8 cellular contexts compared by ENCODE assay signal in the genomic region with DNA sequence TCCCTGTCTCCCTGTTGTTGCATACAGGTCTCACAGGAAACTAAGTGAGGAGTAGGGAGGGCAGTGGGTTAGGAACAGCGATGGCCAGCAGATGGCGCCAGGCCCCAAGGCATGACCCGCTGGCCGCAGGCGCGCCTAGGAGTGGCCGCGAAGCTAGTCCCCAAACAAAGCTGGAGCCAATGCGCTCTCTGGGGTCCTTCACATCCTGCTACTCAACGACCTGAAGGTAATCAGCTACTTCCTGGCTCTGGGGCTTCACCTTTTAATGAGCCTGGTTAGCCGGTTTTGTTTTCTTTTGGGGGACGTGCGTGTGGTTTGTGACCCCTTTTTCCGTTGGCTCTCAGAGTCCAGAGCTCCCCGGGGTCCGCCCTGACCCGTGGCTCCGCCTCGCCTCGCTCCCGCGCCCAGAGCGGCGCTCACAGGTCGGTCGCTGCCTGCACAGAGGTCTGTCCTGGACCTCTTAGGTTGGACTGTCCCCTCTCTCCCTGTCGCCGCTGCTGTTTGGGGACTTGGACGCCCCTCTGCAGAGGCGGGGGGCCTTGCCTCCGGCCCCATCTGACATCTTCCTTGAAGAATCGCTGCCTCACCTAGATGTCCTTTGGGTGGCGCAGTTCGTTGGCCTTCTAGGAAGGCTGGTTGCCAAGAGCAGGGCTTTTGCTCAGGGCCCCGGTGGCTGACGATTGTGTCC.
DNase-seq lines count a peak whose midpoint lies in the region; ATAC-seq and TF ChIP-seq lines count a peak whose summit lies in the region.

No MANE protein-coding gene starts in this region.

- intact Hi-C loops in left colon (cut with DNase I, micrococcal nuclease) = loop anchor here (5.0 to 10.0 kb wide), 2 partner anchors 415 to 463 kb away; no protein-coding TSS in a partner anchor

- peak; percentile 95 for TF ChIP-seq CTCF in choroid plexus epithelial cell (conservative IDR thresholded peaks at IDR 0.05; ENCODE audit: low read depth, low read length)

- DNase-seq in SIG-M5 treated with dmso at 0.1 percent for 504 hours (lab: John Stamatoyannopoulos, UW; ENCODE audit: unreplicated experiment) (peak; percentile 73), SIG-M5 (lab: John Stamatoyannopoulos, UW) (no peak), NCI-H345 (lab: John Stamatoyannopoulos, UW) (peak; percentile 80), choroid plexus epithelial cell (ENCODE audit: low read depth) (peak; percentile 81), left colon (peak; percentile 82 to 93)
- DNase-seq in activated CD4-positive, alpha-beta T cell treated with anti-CD3 and anti-CD28 coated beads for 24 hours (ENCODE audit: low read depth in 2 of 2) = peak; percentile 67 to 72
- peak; percentile 57 to 70 (median 66) for DNase-seq in stimulated activated CD4-positive, alpha-beta T cell treated with anti-CD3 and anti-CD28 coated beads, Interleukin-1b, Interleukin-23, amount 100 ng/mL, for 24 hours (ENCODE audit: low read depth in 4 of 4, low spot score in 1 of 4)

- peak overlapping the region; percentile 51 for H3K4me3 ChIP-seq in choroid plexus epithelial cell (ENCODE audit: low read depth, low read length)

- ATAC-seq in HG03039 (IDR thresholded peaks at IDR 0.05; ENCODE audit: unreplicated experiment) (peak; percentile 83), left colon (peak; percentile 95)
